16 cellular contexts compared by ENCODE assay signal in genomic region chr2:69047625-69048145, GRCh38. TPM values are rescaled to one million over a fixed set of nuclear protein-coding genes. Genes with fewer than 3 reads are reported as not detected.
DNase-seq lines count a peak whose midpoint lies in the region; ATAC-seq, FAIRE-seq and TF ChIP-seq lines count a peak whose summit lies in the region.
"Had no signal": no experiment of that assay in that cellular context is flagged by ENCODE, and none has a peak within 500 bp of the region (broad histone marks: within the 10 kb centered on the region; RNA-seq: fewer than 3 reads in every experiment).

No MANE protein-coding gene starts in this region.

- 0 out of 3 replicates have a peak overlapping the region, but pooled peaks have one; percentile 5 for H3K4me2 ChIP-seq in A549
- H3K4me2 ChIP-seq: KMS-11 had no signal

- ATAC-seq in A549 (no peak), pancreas (peak in 3 of 4 donors; percentile 13 to 26 (median 20)), HG03175 (IDR thresholded peaks at IDR 0.05; ENCODE audit: unreplicated experiment) (no peak), HG02588 (IDR thresholded peaks at IDR 0.05; ENCODE audit: unreplicated experiment) (no peak)
- ATAC-seq in CD4-positive, alpha-beta T cell (ENCODE audit: poor library complexity): no peak

- H3K4me3 ChIP-seq in A549 (no peak overlapping the region), coronary artery (no peak overlapping the region), pancreas (no peak overlapping the region)

- TF ChIP-seq EP300 in A549 (IDR thresholded peaks at IDR 0.05): no peak

- peaks cover 11% of the 10 kb centered on the region for H3K27me3 Mint-ChIP-seq in CD4-positive, alpha-beta T cell

- FAIRE-seq in A549 (lab: Jason Lieb, UNC): no peak
- FAIRE-seq in H54 (lab: Jason Lieb, UNC): peak; percentile 15
- no peak for FAIRE-seq in pancreas (lab: Jason Lieb, UNC)
- no peak for FAIRE-seq in HTR-8/SVneo (lab: Jason Lieb, UNC)

- intact Hi-C loops in pancreas (cut with DNase I): no loop called here
- intact Hi-C loops in CD4-positive, alpha-beta T cell (cut with DNase I, micrococcal nuclease): no loop called here

- WGBS in A549 (ENCODE audit: missing lambda C conversion rate): 75% methylated on average over 1 of the region's 1 CpG
- 24% methylated on average over 1 of the region's 1 CpG for WGBS in pancreas, 2 donors

- H3K4me1 ChIP-seq in A549: peaks cover 61% of the 10 kb centered on the region
- H3K4me1 ChIP-seq in pancreas: peaks cover 0 to 15% (median 6%) of the 10 kb centered on the region in 3 donors

- TF ChIP-seq POLR2A in A549 (IDR thresholded peaks at IDR 0.05; ENCODE audit: low read length) (no peak), H54 (IDR thresholded peaks at IDR 0.05; ENCODE audit: low read depth, low read length) (no peak)

- DNase-seq in A549 (ENCODE audit: low read depth in 1 of 2, low spot score in 1 of 2) (no peak), H54 (ENCODE audit: insufficient read length, low spot score) (no peak), coronary artery (ENCODE audit: low spot score) (no peak), pancreas (no peak), HTR-8/SVneo (ENCODE audit: insufficient read length, low spot score) (no peak)
- no peak for DNase-seq in CD4-positive, alpha-beta T cell
- DNase-seq: AML-193; CD4-positive, alpha-beta memory T cell; DMS153; DMS79 treated with DMSO at 0.1 percent for 48 hours; GF-D8; HCEC 1CT had no signal

- TF ChIP-seq CTCF in A549 (IDR thresholded peaks at IDR 0.05) (no peak), coronary artery (IDR thresholded peaks at IDR 0.05) (no peak), pancreas (IDR thresholded peaks at IDR 0.05) (no peak)
- TF ChIP-seq CTCF in CD4-positive, alpha-beta T cell (IDR thresholded peaks at IDR 0.05): no peak

- H3K27ac ChIP-seq in A549 (no peak overlapping the region; a peak in 1 of 6 replicates), coronary artery (peak overlapping the region; percentile 1 to 2), pancreas (no peak overlapping the region)
- H3K27ac ChIP-seq in CD4-positive, alpha-beta T cell (ENCODE audit: low read depth, low read length): no peak overlapping the region
- H3K27ac ChIP-seq: C4-2B, KMS-11 had no signal

- CTCF ChIA-PET in A549 (lab: Yijun Ruan, JAX): interaction anchor here (1.2 kb wide), 1 partner anchor 259 kb away, joined by 4 read pairs; no protein-coding TSS in a partner anchor
- CTCF ChIA-PET in CD4-positive, alpha-beta T cell (lab: Charles Lee): no interaction called here

- no peaks in the 10 kb centered on the region for H3K9me3 ChIP-seq in A549
- H3K9me3 ChIP-seq in pancreas: no peaks in the 10 kb centered on the region
- no peaks in the 10 kb centered on the region for H3K9me3 ChIP-seq in CD4-positive, alpha-beta T cell (ENCODE audit: control insufficient read depth, low read length)

- no peaks in the 10 kb centered on the region for H3K27me3 ChIP-seq in pancreas
- H3K27me3 ChIP-seq in CD4-positive, alpha-beta T cell (ENCODE audit: control insufficient read depth, insufficient read depth, low read length): peaks cover 9% of the 10 kb centered on the region

- H3K4me1 Mint-ChIP-seq in CD4-positive, alpha-beta T cell (ENCODE audit: low read depth): no peaks in the 10 kb centered on the region
- H3K4me1 Mint-ChIP-seq: CD4-positive, alpha-beta memory T cell had no signal

- H3K4me3 Mint-ChIP-seq in CD4-positive, alpha-beta T cell: no peak overlapping the region
- H3K4me3 Mint-ChIP-seq: CD4-positive, alpha-beta memory T cell had no signal

- TF ChIP-seq RAD21 in A549 (conservative IDR thresholded peaks at IDR 0.05 in 1 of 2, IDR thresholded peaks at IDR 0.05 in 1 of 2): no peak

- H3K27ac Mint-ChIP-seq in CD4-positive, alpha-beta T cell: no peak overlapping the region
- H3K27ac Mint-ChIP-seq: CD4-positive, alpha-beta memory T cell had no signal

- POLR2A ChIA-PET in A549 (lab: Yijun Ruan, JAX): no interaction called here
- POLR2A ChIA-PET in CD4-positive, alpha-beta T cell (lab: Charles Lee): no interaction called here

- no peaks in the 10 kb centered on the region for H3K9me3 Mint-ChIP-seq in CD4-positive, alpha-beta T cell

- no peaks in the 10 kb centered on the region for H3K36me3 ChIP-seq in pancreas

- H3K36me3 Mint-ChIP-seq in CD4-positive, alpha-beta T cell (ENCODE audit: low read depth): no peaks in the 10 kb centered on the region
- H3K36me3 Mint-ChIP-seq: CD4-positive, alpha-beta memory T cell had no signal

TF ChIP-seq in A549, 52 proteins besides CTCF, POLR2A, EP300 and RAD21:
- no peak for TF ChIP-seq EHMT2 (IDR thresholded peaks at IDR 0.05; ENCODE audit: low read depth)
- no peak for TF ChIP-seq CHD4 (IDR thresholded peaks at IDR 0.05; ENCODE audit: borderline replicate concordance)

RNA-seq across cellular contexts. Expression of gene ANTXR1, which starts 34.7 kb away (rescaled TPM):
- polyA plus RNA-seq in A549 (2011; rRNA removed) (150 and 161 TPM in 2 replicates), A549 (2017; fragmentation: RNase III; extraction: RNeasy Plus Mini Kit Qiagen cat#74134 plus additional on column Dnase treatment) (192 to 194 TPM (median 192 TPM) in 3 replicates), pancreas (1 to 10 TPM; 1.7 to 2.5 TPM)
- polyA plus RNA-seq in A549 (2012; cell fraction: cytosol; rRNA removed): 122 and 157 TPM in 2 replicates
- polyA plus RNA-seq in A549 (2012; cell fraction: nucleus; rRNA removed): 116 and 163 TPM in 2 replicates
- polyA minus RNA-seq in A549 (2011; rRNA and poly(A)+ RNA removed): 99.9 and 120 TPM in 2 replicates
- 10 to 100 TPM in 2 of 6 donors, 1 to 10 TPM in 4; 1.9 to 23.4 (median 4.5) TPM for total RNA-seq in pancreas
- not detected for total RNA-seq in CD4-positive, alpha-beta T cell
- polyA plus RNA-seq: CD4-positive, alpha-beta memory T cell had no signal

Comparison
In these comparisons a context has a peak if more than half of its experiments do, and no peak if none do; other contexts are left out.
1. ATAC-seq: peak in pancreas (3 of 4); none in A549 (0 of 2), CD4-positive, alpha-beta T cell (single experiment), HG03175 (single experiment) and HG02588 (single experiment).
2. H3K27ac ChIP-seq: peak in coronary artery (2 of 2); none in A549 (0 of 2), pancreas (0 of 4) and CD4-positive, alpha-beta T cell (single experiment).